In genomic region chr15:40787344-40787841, GRCh38 we compare ENCODE assay signal across 8 cellular contexts. TPM values are rescaled to one million over a fixed set of nuclear protein-coding genes. Genes with fewer than 3 reads are reported as not detected.
DNase-seq lines count a peak whose midpoint lies in the region; ATAC-seq and TF ChIP-seq lines count a peak whose summit lies in the region.

No MANE protein-coding gene starts in this region.

- H3K27me3 ChIP-seq in Loucy (ENCODE audit: insufficient read depth, low read length, poor library complexity, severe bottlenecking) (no peaks in the 10 kb centered on the region), aorta (ENCODE audit: control insufficient read depth in 1 of 2, insufficient read depth in 2 of 2, low read length in 1 of 2) (no peaks in the 10 kb centered on the region)

- H3K79me2 ChIP-seq in Loucy (ENCODE audit: insufficient read depth, low read length): no peaks in the 10 kb centered on the region

- intact Hi-C loops in natural killer cell (cut with micrococcal nuclease): no loop called here
- intact Hi-C loops in aorta (cut with DNase I): no loop called here

- no peaks in the 10 kb centered on the region for H3K9me2 ChIP-seq in Loucy (replicated peaks; ENCODE audit: low read depth, low read length)

- H2AFZ ChIP-seq in Loucy (ENCODE audit: low read length): 0 out of 2 replicates have a peak overlapping the region, but pooled peaks have one; percentile 20

- DNase-seq in AG10803 (ENCODE audit: low read depth): peak; percentile 93
- peak; percentile 32 for DNase-seq in T-helper 22 cell (ENCODE audit: low read depth)
- peak; percentile 77 to 79 for DNase-seq in cardiac fibroblast (ENCODE audit: low read depth in 2 of 2)
- DNase-seq in natural killer cell: no peak
- peak; percentile 49 to 70 for DNase-seq in aorta

- H3K27me3 Mint-ChIP-seq in natural killer cell (ENCODE audit: low read depth in 2 of 2): no peaks in the 10 kb centered on the region

- WGBS in aorta, 2 donors: 30 to 31% methylated on average over 4 of the region's 4 CpGs

- H3K27ac Mint-ChIP-seq in natural killer cell: peak overlapping the region; percentile 79 to 87

- no peaks in the 10 kb centered on the region for H3K36me3 Mint-ChIP-seq in natural killer cell

- H3K4me3 ChIP-seq in AG10803 (ENCODE audit: low read length): no peak overlapping the region
- peak overlapping the region; percentile 52 for H3K4me3 ChIP-seq in Loucy (ENCODE audit: low read length, poor library complexity, severe bottlenecking)
- H3K4me3 ChIP-seq in cardiac fibroblast (replicated peaks in 1 of 2; ENCODE audit: low read depth in 2 of 2, low read length in 2 of 2): no peak overlapping the region
- no peak overlapping the region for H3K4me3 ChIP-seq in aorta (ENCODE audit: low read length in 2 of 2)

- H3K4me1 ChIP-seq in Loucy (ENCODE audit: insufficient read depth, low read length, poor library complexity, severe bottlenecking) (peaks cover 21% of the 10 kb centered on the region), aorta (ENCODE audit: control insufficient read depth in 1 of 2, insufficient read depth in 2 of 2, low read length in 2 of 2) (no peaks in the 10 kb centered on the region)

- H3K4me3 Mint-ChIP-seq in natural killer cell: peak overlapping the region; percentile 32

- peak overlapping the region; percentile 36 for H3K9ac ChIP-seq in Loucy (ENCODE audit: low read depth, low read length, poor library complexity, severe bottlenecking)

- ATAC-seq in natural killer cell (peak; percentile 46 to 54 (median 53)), aorta (ENCODE audit: low FRiP score) (no peak), GM18519 (IDR thresholded peaks at IDR 0.05; ENCODE audit: low FRiP score, unreplicated experiment) (no peak), HG03025 (IDR thresholded peaks at IDR 0.05; ENCODE audit: low FRiP score, unreplicated experiment) (no peak)

- no peak overlapping the region for H3K27ac ChIP-seq in aorta (ENCODE audit: low read depth in 1 of 2, low read length in 2 of 2)

- H3K9me3 Mint-ChIP-seq in natural killer cell: no peaks in the 10 kb centered on the region

- TF ChIP-seq CTCF in AG10803 (conservative IDR thresholded peaks at IDR 0.05; ENCODE audit: low read length) (no peak), Loucy (conservative IDR thresholded peaks at IDR 0.05; ENCODE audit: low read length) (no peak), cardiac fibroblast (IDR thresholded peaks at IDR 0.05; ENCODE audit: low read depth, low read length) (no peak), natural killer cell (IDR thresholded peaks at IDR 0.05) (no peak)

- H3K4me1 Mint-ChIP-seq in natural killer cell: peaks cover 36 to 40% of the 10 kb centered on the region in 2 donors

- H3K36me3 ChIP-seq in Loucy (ENCODE audit: insufficient read depth, low read length): no peaks in the 10 kb centered on the region
- H3K36me3 ChIP-seq in aorta (ENCODE audit: control insufficient read depth in 1 of 2, insufficient read depth in 2 of 2, low read length in 1 of 2): no peaks in the 10 kb centered on the region

- peaks cover 11% of the 10 kb centered on the region for H4K20me1 ChIP-seq in Loucy (ENCODE audit: insufficient read depth, low read length, poor library complexity, severe bottlenecking)

- no peaks in the 10 kb centered on the region for H3K9me3 ChIP-seq in Loucy (ENCODE audit: insufficient read depth, low read depth, low read length)
- H3K9me3 ChIP-seq in aorta (ENCODE audit: control insufficient read depth, low read length): no peaks in the 10 kb centered on the region

- H3K4me2 ChIP-seq in Loucy (ENCODE audit: low read depth, low read length, poor library complexity, severe bottlenecking): peak overlapping the region; percentile 74

- no peaks in the 10 kb centered on the region for H3F3A ChIP-seq in Loucy (ENCODE audit: low read depth)

RNA-seq across cellular contexts. Expression of gene C15orf62, which starts 17.6 kb away (rescaled TPM):
- total RNA-seq in natural killer cell (1 to 10 TPM in 1 of 3 donors, under 1 TPM in 2; 0.64 to 1.4 (median 0.80) TPM), aorta (under 1 TPM; 0.19 to 0.87 TPM)
- polyA plus RNA-seq in aorta: under 1 TPM in 1 of 2 donors, not detected in 1; 0.97 TPM

RNA-seq across cellular contexts. Expression of gene ZFYVE19, which starts 19.5 kb away (rescaled TPM):
- total RNA-seq in natural killer cell (10 to 100 TPM; 16.4 to 19.7 (median 18.5) TPM), aorta (10 to 100 TPM in 1 of 2 donors, 1 to 10 TPM in 1; 9.3 to 17.4 TPM)
- 10 to 100 TPM; 14.5 to 48.0 TPM for polyA plus RNA-seq in aorta

RNA-seq across cellular contexts. Expression of gene DNAJC17, which starts 19.9 kb away (rescaled TPM):
- total RNA-seq in natural killer cell: 10 to 100 TPM; 36.2 to 64.9 (median 50.0) TPM
- 10 to 100 TPM; 29.4 to 34.7 TPM for total RNA-seq in aorta
- polyA plus RNA-seq in aorta: 10 to 100 TPM; 20.5 to 75.9 TPM

RNA-seq across cellular contexts. Expression of gene GCHFR, which starts 23.5 kb away (rescaled TPM):
- total RNA-seq in natural killer cell (10 to 100 TPM; 17.5 to 25.9 (median 25.9) TPM), aorta (1 to 10 TPM; 4.5 to 7.7 TPM)
- polyA plus RNA-seq in aorta: 10 to 100 TPM; 21.0 to 48.2 TPM

RNA-seq across cellular contexts. Expression of gene RMDN3, which starts 32.3 kb away (rescaled TPM):
- total RNA-seq in natural killer cell (10 to 100 TPM; 52.8 to 82.3 (median 72.0) TPM), aorta (10 to 100 TPM; 21.1 to 29.1 TPM)
- polyA plus RNA-seq in aorta: 10 to 100 TPM; 27.3 to 29.2 TPM

Comparison
In these comparisons a context has a peak if more than half of its experiments do, and no peak if none do; other contexts are left out.
1. ATAC-seq: peak in natural killer cell (3 of 3); none in aorta (single experiment), GM18519 (single experiment) and HG03025 (single experiment).